1 cellular context compared by ENCODE assay signal in the genomic region with DNA sequence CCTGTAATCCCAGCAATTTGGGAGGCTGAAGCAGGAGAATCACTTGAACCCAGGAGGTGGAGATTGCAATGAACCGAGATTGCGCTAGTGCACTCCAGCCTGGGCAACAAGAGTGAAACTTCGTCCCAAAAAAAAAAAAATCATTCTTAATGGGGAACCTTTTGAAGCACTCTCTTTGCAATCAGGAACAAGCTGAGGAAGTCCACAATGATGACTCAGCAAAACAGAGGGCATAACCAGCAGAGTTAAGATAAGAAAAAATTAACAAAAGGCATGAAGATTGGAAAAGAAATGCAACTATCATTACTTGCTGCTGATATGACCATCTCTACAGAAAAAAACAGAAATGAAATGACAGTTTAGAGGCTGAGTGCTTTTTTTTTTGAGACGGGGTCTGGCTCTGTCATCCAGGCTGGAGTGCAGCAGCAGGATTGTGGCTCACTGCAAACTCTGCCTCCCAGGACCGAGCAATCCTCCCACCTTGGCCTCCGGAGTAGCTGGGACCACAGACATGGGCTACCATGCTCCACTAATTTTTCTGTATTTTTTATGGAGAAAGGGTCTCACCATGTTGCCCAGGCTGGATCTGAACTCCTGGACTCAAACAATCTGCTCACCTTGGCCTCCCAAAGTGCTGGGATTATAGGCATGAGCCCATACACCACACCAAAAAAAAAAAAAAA.
A peak's percentile ranks its signal among the peaks of the same experiment; 100 is the strongest.
TF ChIP-seq lines count a peak whose summit lies in the region.

No MANE protein-coding gene starts in this region.

TF ChIP-seq in K562, 482 proteins besides CTCF, POLR2A, EP300 and RAD21 (continued from another document and continues in another):
- TF ChIP-seq, protein P1, sequence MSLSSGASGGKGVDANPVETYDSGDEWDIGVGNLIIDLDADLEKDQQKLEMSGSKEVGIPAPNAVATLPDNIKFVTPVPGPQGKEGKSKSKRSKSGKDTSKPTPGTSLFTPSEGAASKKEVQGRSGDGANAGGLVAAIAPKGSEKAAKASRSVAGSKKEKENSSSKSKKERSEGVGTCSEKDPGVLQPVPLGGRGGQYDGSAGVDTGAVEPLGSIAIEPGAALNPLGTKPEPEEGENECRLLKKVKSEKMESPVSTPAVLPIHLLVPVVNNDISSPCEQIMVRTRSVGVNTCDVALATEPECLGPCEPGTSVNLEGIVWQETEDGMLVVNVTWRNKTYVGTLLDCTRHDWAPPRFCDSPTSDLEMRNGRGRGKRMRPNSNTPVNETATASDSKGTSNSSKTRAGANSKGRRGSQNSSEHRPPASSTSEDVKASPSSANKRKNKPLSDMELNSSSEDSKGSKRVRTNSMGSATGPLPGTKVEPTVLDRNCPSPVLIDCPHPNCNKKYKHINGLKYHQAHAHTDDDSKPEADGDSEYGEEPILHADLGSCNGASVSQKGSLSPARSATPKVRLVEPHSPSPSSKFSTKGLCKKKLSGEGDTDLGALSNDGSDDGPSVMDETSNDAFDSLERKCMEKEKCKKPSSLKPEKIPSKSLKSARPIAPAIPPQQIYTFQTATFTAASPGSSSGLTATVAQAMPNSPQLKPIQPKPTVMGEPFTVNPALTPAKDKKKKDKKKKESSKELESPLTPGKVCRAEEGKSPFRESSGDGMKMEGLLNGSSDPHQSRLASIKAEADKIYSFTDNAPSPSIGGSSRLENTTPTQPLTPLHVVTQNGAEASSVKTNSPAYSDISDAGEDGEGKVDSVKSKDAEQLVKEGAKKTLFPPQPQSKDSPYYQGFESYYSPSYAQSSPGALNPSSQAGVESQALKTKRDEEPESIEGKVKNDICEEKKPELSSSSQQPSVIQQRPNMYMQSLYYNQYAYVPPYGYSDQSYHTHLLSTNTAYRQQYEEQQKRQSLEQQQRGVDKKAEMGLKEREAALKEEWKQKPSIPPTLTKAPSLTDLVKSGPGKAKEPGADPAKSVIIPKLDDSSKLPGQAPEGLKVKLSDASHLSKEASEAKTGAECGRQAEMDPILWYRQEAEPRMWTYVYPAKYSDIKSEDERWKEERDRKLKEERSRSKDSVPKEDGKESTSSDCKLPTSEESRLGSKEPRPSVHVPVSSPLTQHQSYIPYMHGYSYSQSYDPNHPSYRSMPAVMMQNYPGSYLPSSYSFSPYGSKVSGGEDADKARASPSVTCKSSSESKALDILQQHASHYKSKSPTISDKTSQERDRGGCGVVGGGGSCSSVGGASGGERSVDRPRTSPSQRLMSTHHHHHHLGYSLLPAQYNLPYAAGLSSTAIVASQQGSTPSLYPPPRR (CRISPR knock-in tag; IDR thresholded peaks at IDR 0.05; ENCODE audit: borderline replicate concordance) = no peak
- TF ChIP-seq SP2 (IDR thresholded peaks at IDR 0.05; ENCODE audit: extremely low read depth, low read depth, low read length, poor library complexity, severe bottlenecking) (no peak), PATZ1 (CRISPR knock-in tag; IDR thresholded peaks at IDR 0.05; ENCODE audit: borderline replicate concordance) (no peak), ZBTB9 (CRISPR knock-in tag; IDR thresholded peaks at IDR 0.05) (no peak), NCOA1 (IDR thresholded peaks at IDR 0.05; ENCODE audit: low read depth) (0 out of 2 replicates have a peak, but pooled peaks have one; percentile 35), SIN3A (IDR thresholded peaks at IDR 0.05; ENCODE audit: borderline replicate concordance in 2 of 2, control insufficient read depth in 1 of 2, low read depth in 2 of 2, low read length in 2 of 2) (no peak), ZNF23 (CRISPR knock-in tag; IDR thresholded peaks at IDR 0.05) (no peak), ETV6 (IDR thresholded peaks at IDR 0.05; ENCODE audit: borderline replicate concordance in 1 of 2, low read depth in 2 of 2, low read length in 1 of 2) (no peak), ETV6 (CRISPR knock-in tag; IDR thresholded peaks at IDR 0.05; ENCODE audit: borderline replicate concordance) (no peak), E2F3 (CRISPR knock-in tag; IDR thresholded peaks at IDR 0.05) (no peak), E4F1 (CRISPR knock-in tag; IDR thresholded peaks at IDR 0.05; ENCODE audit: borderline replicate concordance) (no peak), ARID3A (IDR thresholded peaks at IDR 0.05; ENCODE audit: borderline replicate concordance, low read depth, low read length) (peak; percentile 78; the same call in 1 of the 2 replicates), NR2C1 (IDR thresholded peaks at IDR 0.05) (no peak), NR2C1 (tag; IDR thresholded peaks at IDR 0.05) (0 out of 2 replicates have a peak, but pooled peaks have one; percentile 35), AFF4 (CRISPR knock-in tag; IDR thresholded peaks at IDR 0.05) (no peak), ZNF778 (CRISPR knock-in tag; IDR thresholded peaks at IDR 0.05) (no peak), BRF1 (IDR thresholded peaks at IDR 0.05; ENCODE audit: borderline replicate concordance, extremely low read depth, insufficient read length) (no peak)
- TF ChIP-seq, protein P2, sequence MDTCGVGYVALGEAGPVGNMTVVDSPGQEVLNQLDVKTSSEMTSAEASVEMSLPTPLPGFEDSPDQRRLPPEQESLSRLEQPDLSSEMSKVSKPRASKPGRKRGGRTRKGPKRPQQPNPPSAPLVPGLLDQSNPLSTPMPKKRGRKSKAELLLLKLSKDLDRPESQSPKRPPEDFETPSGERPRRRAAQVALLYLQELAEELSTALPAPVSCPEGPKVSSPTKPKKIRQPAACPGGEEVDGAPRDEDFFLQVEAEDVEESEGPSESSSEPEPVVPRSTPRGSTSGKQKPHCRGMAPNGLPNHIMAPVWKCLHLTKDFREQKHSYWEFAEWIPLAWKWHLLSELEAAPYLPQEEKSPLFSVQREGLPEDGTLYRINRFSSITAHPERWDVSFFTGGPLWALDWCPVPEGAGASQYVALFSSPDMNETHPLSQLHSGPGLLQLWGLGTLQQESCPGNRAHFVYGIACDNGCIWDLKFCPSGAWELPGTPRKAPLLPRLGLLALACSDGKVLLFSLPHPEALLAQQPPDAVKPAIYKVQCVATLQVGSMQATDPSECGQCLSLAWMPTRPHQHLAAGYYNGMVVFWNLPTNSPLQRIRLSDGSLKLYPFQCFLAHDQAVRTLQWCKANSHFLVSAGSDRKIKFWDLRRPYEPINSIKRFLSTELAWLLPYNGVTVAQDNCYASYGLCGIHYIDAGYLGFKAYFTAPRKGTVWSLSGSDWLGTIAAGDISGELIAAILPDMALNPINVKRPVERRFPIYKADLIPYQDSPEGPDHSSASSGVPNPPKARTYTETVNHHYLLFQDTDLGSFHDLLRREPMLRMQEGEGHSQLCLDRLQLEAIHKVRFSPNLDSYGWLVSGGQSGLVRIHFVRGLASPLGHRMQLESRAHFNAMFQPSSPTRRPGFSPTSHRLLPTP (IDR thresholded peaks at IDR 0.05; ENCODE audit: borderline replicate concordance, extremely low read depth, insufficient read length) = no peak
- TF ChIP-seq, protein P3, sequence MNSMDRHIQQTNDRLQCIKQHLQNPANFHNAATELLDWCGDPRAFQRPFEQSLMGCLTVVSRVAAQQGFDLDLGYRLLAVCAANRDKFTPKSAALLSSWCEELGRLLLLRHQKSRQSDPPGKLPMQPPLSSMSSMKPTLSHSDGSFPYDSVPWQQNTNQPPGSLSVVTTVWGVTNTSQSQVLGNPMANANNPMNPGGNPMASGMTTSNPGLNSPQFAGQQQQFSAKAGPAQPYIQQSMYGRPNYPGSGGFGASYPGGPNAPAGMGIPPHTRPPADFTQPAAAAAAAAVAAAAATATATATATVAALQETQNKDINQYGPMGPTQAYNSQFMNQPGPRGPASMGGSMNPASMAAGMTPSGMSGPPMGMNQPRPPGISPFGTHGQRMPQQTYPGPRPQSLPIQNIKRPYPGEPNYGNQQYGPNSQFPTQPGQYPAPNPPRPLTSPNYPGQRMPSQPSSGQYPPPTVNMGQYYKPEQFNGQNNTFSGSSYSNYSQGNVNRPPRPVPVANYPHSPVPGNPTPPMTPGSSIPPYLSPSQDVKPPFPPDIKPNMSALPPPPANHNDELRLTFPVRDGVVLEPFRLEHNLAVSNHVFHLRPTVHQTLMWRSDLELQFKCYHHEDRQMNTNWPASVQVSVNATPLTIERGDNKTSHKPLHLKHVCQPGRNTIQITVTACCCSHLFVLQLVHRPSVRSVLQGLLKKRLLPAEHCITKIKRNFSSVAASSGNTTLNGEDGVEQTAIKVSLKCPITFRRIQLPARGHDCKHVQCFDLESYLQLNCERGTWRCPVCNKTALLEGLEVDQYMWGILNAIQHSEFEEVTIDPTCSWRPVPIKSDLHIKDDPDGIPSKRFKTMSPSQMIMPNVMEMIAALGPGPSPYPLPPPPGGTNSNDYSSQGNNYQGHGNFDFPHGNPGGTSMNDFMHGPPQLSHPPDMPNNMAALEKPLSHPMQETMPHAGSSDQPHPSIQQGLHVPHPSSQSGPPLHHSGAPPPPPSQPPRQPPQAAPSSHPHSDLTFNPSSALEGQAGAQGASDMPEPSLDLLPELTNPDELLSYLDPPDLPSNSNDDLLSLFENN (IDR thresholded peaks at IDR 0.05; ENCODE audit: low read depth in 2 of 2, low read length in 2 of 2) = 0 out of 4 replicates have a peak, but pooled peaks of 1 of the 2 experiments have one; percentile 19
